Comparison of ENCODE assay signal across 1 cellular context in genomic region chr1:219271914-219272545, GRCh38.
TF ChIP-seq lines count a peak whose summit lies in the region.

No MANE protein-coding gene starts in this region.

TF ChIP-seq in HCT116, 20 proteins besides CTCF, POLR2A, EP300 and RAD21 (continued from another document):
- TF ChIP-seq REST (IDR thresholded peaks at IDR 0.05; ENCODE audit: low read depth), result no peak
- TF ChIP-seq SIN3A (IDR thresholded peaks at IDR 0.05; ENCODE audit: low read depth), result no peak
- TF ChIP-seq EZH2 (IDR thresholded peaks at IDR 0.05), result no peak
- no peak for TF ChIP-seq SP1 (IDR thresholded peaks at IDR 0.05; ENCODE audit: low read depth)
- no peak for TF ChIP-seq EGR1 (IDR thresholded peaks at IDR 0.05; ENCODE audit: low read depth)
- TF ChIP-seq YY1 (IDR thresholded peaks at IDR 0.05; ENCODE audit: extremely low read depth, insufficient replicate concordance, low read depth, low read length), result no peak
- TF ChIP-seq TCF7L2 (IDR thresholded peaks at IDR 0.05; ENCODE audit: borderline replicate concordance, extremely low read depth, insufficient read depth, insufficient read length), result no peak
